Comparison of ENCODE assay signal across 18 cellular contexts in the genomic region with DNA sequence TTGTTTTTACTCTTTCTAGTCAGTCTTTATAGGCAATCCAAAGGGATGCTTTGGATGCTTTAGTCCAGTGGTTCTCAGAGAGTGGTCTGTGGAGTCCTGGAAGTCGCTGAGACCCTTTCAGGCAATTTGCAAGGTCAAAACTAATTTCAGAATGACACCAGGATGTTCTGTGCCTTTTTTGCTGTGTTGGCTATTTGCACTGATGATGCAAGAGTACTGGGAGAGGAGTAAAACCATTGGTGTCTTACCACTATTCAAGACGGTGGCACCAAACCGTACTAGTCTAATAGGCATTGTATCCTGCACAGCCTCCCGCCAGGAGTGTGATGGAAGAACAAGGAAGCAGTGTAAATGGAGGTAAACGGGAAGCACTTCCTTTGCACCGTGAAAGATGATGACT. TPM values are rescaled to one million over a fixed set of nuclear protein-coding genes. Genes with fewer than 3 reads are reported as not detected.
"Had no signal": no experiment of that assay in that cellular context is flagged by ENCODE, and none has a peak within 500 bp of the region (broad histone marks: within the 10 kb centered on the region; RNA-seq: fewer than 3 reads in every experiment).

No MANE protein-coding gene starts in this region.

RNA-seq across cellular contexts. Expression of gene NAT8, which starts 34.0 kb away (rescaled TPM):
- total RNA-seq: naive thymus-derived CD8-positive, alpha-beta T cell; natural killer cell treated with Interleukin-12 subunit alpha and Interleukin-12 subunit beta and Interleukin-15 and Interleukin-18, amount 100 ng/mL, for 72 hours; neural crest cell; omental fat pad; osteocyte; pancreas; posterior vena cava; prostate gland; pulmonary artery endothelial cell; right atrium auricular region; sciatic nerve; smooth muscle cell; suprapubic skin; testis; upper lobe of right lung; urinary bladder; vagina had no signal
- polyA plus RNA-seq: naive thymus-derived CD8-positive, alpha-beta T cell; smooth muscle cell; thymus; urinary bladder had no signal
